ENCODE assay signal across 1 cellular context in genomic region chr14:68399971-68400370, GRCh38.
TF ChIP-seq lines count a peak whose summit lies in the region.

No MANE protein-coding gene starts in this region.

TF ChIP-seq in GM12878, 131 proteins besides CTCF, POLR2A, EP300 and RAD21 (continued from another document and continues in another):
- TF ChIP-seq ZBTB11 (CRISPR knock-in tag; IDR thresholded peaks at IDR 0.05), result no peak
- TF ChIP-seq PBX3 (IDR thresholded peaks at IDR 0.05; ENCODE audit: insufficient replicate concordance, low read depth, low read length), result no peak
- peak; percentile 47; the same call in 1 of the 2 replicates for TF ChIP-seq IKZF1 (conservative IDR thresholded peaks at IDR 0.05)
- TF ChIP-seq MEF2A (IDR thresholded peaks at IDR 0.05; ENCODE audit: insufficient read depth, low read depth, low read length), result no peak
- no peak for TF ChIP-seq MTA3 (IDR thresholded peaks at IDR 0.05; ENCODE audit: borderline replicate concordance, low read length)
- no peak for TF ChIP-seq RELA (IDR thresholded peaks at IDR 0.05; ENCODE audit: borderline replicate concordance, partially characterized antibody)
- TF ChIP-seq EED (IDR thresholded peaks at IDR 0.05; ENCODE audit: low read depth), result peak; percentile 59; the same call in 1 of the 2 replicates
- TF ChIP-seq HCFC1 (IDR thresholded peaks at IDR 0.05; ENCODE audit: low read length), result no peak
- no peak for TF ChIP-seq SRF (IDR thresholded peaks at IDR 0.05; ENCODE audit: low read depth in 2 of 2, low read length in 2 of 2)
- TF ChIP-seq IKZF2 (IDR thresholded peaks at IDR 0.05), result peak; percentile 24 to 29; a peak in 1 of 4 replicates
- no peak for TF ChIP-seq CHD2 (IDR thresholded peaks at IDR 0.05; ENCODE audit: borderline replicate concordance, low read depth, low read length)
- TF ChIP-seq E2F8 (IDR thresholded peaks at IDR 0.05; ENCODE audit: low read depth, partially characterized antibody), result no peak
- TF ChIP-seq FOXK2 (IDR thresholded peaks at IDR 0.05), result no peak
- TF ChIP-seq ZNF687 (IDR thresholded peaks at IDR 0.05), result peak; percentile 59; the same call in 1 of the 2 replicates
- TF ChIP-seq E4F1 (IDR thresholded peaks at IDR 0.05; ENCODE audit: borderline replicate concordance, partially characterized antibody), result no peak
- no peak for TF ChIP-seq KDM1A (IDR thresholded peaks at IDR 0.05; ENCODE audit: borderline replicate concordance)
- TF ChIP-seq EGR1 (IDR thresholded peaks at IDR 0.05; ENCODE audit: borderline replicate concordance in 1 of 2, low read depth in 2 of 2, low read length in 2 of 2), result no peak
- TF ChIP-seq BHLHE40 (IDR thresholded peaks at IDR 0.05; ENCODE audit: borderline replicate concordance in 1 of 2, low read depth in 2 of 2, low read length in 1 of 2), result no peak
- TF ChIP-seq ZNF274 (IDR thresholded peaks at IDR 0.05; ENCODE audit: insufficient read depth, insufficient read length), result no peak
- no peak for TF ChIP-seq HSF1 (IDR thresholded peaks at IDR 0.05; ENCODE audit: low read depth, low read length)
- TF ChIP-seq NRF1 (conservative IDR thresholded peaks at IDR 0.05; ENCODE audit: low read depth, low read length), result no peak
- no peak for TF ChIP-seq KAT2A (conservative IDR thresholded peaks at IDR 0.05; ENCODE audit: control insufficient read depth, low read depth, low read length)
- no peak for TF ChIP-seq MLLT1 (IDR thresholded peaks at IDR 0.05)
- no peak for TF ChIP-seq IRF3 (IDR thresholded peaks at IDR 0.05)
- TF ChIP-seq RELB (IDR thresholded peaks at IDR 0.05; ENCODE audit: low read depth), result no peak
- no peak for TF ChIP-seq TAF1 (IDR thresholded peaks at IDR 0.05; ENCODE audit: borderline replicate concordance, low read depth, low read length)
- TF ChIP-seq LARP7 (IDR thresholded peaks at IDR 0.05), result no peak
- no peak for TF ChIP-seq PAX8 (IDR thresholded peaks at IDR 0.05)
- TF ChIP-seq JUNB (IDR thresholded peaks at IDR 0.05), result no peak
